Comparison of ENCODE assay signal across 1 cellular context in the genomic region with DNA sequence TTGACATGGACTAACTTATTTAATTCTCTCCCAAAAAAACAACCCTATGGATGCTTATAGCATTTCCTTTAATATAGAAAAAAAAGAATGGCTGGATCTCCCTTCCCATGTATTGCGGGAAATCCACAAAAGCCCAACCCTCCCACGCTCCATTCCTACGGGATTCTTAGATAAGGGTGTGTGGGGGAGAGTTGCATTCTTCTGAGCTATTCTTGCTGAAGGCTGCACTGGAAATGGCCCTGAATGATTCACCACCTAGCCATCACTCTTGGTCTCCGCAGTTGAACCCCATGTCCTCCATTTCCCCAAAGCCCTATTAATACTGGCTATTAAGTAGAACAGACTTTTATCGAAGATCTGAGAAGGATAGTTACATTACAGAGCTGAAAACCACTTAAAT.
TF ChIP-seq lines count a peak whose summit lies in the region.

No MANE protein-coding gene starts in this region.

TF ChIP-seq in SK-N-SH, 30 proteins besides CTCF, POLR2A, EP300 and RAD21 (continued from another document):
- TF ChIP-seq, protein P1, sequence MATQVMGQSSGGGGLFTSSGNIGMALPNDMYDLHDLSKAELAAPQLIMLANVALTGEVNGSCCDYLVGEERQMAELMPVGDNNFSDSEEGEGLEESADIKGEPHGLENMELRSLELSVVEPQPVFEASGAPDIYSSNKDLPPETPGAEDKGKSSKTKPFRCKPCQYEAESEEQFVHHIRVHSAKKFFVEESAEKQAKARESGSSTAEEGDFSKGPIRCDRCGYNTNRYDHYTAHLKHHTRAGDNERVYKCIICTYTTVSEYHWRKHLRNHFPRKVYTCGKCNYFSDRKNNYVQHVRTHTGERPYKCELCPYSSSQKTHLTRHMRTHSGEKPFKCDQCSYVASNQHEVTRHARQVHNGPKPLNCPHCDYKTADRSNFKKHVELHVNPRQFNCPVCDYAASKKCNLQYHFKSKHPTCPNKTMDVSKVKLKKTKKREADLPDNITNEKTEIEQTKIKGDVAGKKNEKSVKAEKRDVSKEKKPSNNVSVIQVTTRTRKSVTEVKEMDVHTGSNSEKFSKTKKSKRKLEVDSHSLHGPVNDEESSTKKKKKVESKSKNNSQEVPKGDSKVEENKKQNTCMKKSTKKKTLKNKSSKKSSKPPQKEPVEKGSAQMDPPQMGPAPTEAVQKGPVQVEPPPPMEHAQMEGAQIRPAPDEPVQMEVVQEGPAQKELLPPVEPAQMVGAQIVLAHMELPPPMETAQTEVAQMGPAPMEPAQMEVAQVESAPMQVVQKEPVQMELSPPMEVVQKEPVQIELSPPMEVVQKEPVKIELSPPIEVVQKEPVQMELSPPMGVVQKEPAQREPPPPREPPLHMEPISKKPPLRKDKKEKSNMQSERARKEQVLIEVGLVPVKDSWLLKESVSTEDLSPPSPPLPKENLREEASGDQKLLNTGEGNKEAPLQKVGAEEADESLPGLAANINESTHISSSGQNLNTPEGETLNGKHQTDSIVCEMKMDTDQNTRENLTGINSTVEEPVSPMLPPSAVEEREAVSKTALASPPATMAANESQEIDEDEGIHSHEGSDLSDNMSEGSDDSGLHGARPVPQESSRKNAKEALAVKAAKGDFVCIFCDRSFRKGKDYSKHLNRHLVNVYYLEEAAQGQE (IDR thresholded peaks at IDR 0.05; ENCODE audit: low read depth, low read length), result no peak
- no peak for TF ChIP-seq MEF2A (IDR thresholded peaks at IDR 0.05; ENCODE audit: borderline replicate concordance, low read depth)
- TF ChIP-seq RXRA (IDR thresholded peaks at IDR 0.05; ENCODE audit: borderline replicate concordance, low read depth), result no peak
- no peak for TF ChIP-seq FOXM1 (IDR thresholded peaks at IDR 0.05; ENCODE audit: low read depth)
- no peak for TF ChIP-seq RFX5 (IDR thresholded peaks at IDR 0.05; ENCODE audit: low read length)
- TF ChIP-seq, protein P2, sequence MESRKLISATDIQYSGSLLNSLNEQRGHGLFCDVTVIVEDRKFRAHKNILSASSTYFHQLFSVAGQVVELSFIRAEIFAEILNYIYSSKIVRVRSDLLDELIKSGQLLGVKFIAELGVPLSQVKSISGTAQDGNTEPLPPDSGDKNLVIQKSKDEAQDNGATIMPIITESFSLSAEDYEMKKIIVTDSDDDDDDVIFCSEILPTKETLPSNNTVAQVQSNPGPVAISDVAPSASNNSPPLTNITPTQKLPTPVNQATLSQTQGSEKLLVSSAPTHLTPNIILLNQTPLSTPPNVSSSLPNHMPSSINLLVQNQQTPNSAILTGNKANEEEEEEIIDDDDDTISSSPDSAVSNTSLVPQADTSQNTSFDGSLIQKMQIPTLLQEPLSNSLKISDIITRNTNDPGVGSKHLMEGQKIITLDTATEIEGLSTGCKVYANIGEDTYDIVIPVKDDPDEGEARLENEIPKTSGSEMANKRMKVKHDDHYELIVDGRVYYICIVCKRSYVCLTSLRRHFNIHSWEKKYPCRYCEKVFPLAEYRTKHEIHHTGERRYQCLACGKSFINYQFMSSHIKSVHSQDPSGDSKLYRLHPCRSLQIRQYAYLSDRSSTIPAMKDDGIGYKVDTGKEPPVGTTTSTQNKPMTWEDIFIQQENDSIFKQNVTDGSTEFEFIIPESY (IDR thresholded peaks at IDR 0.05; ENCODE audit: borderline replicate concordance, low read depth), result no peak
- no peak for TF ChIP-seq YY1 (IDR thresholded peaks at IDR 0.05; ENCODE audit: low read depth)
- TF ChIP-seq GATA2 (CRISPR knock-in tag; IDR thresholded peaks at IDR 0.05), result no peak
- TF ChIP-seq FOSL2 (IDR thresholded peaks at IDR 0.05; ENCODE audit: borderline replicate concordance, low read depth), result no peak
- TF ChIP-seq ELF1 (IDR thresholded peaks at IDR 0.05), result no peak
- TF ChIP-seq TEAD4 (IDR thresholded peaks at IDR 0.05; ENCODE audit: borderline replicate concordance, insufficient read depth), result no peak
TF ChIP-seq in SK-N-SH: peak in this region for 0.
